ENCODE assay signal across 10 cellular contexts in genomic region chr22:37425800-37426531, GRCh38. TPM values are rescaled to one million over a fixed set of nuclear protein-coding genes. Genes with fewer than 3 reads are reported as not detected.
DNase-seq lines count a peak whose midpoint lies in the region; TF ChIP-seq lines count a peak whose summit lies in the region.
"Had no signal": no experiment of that assay in that cellular context is flagged by ENCODE, and none has a peak within 500 bp of the region (broad histone marks: within the 10 kb centered on the region; RNA-seq: fewer than 3 reads in every experiment).

No MANE protein-coding gene starts in this region.

- DNase-seq in Daoy (ENCODE audit: low read depth): peak; percentile 61
- peak; percentile 34 for DNase-seq in NCI-H2171 (lab: John Stamatoyannopoulos, UW)
- DNase-seq in epithelial cell of esophagus (ENCODE audit: low read depth): peak; percentile 53
- peak; percentile 81 for DNase-seq in osteoblast (ENCODE audit: insufficient read length, low spot score, missing footprints)
- DNase-seq in AML-193 (lab: John Stamatoyannopoulos, UW): no peak
- DNase-seq in activated effector memory CD4-positive, alpha-beta T cell treated with anti-CD3 and anti-CD28 coated beads, Interleukin-2, amount 50 U/mL, for 16 hours: no peak
- DNase-seq in NCI-H1694 treated with DMSO at 0.1 percent for 48 hours (lab: John Stamatoyannopoulos, UW): no peak
- DNase-seq in NCI-H510A treated with DMSO at 0.1 percent for 48 hours (lab: John Stamatoyannopoulos, UW): no peak
- DNase-seq: activated CD4-positive, alpha-beta memory T cell treated with anti-CD3 and anti-CD28 coated beads, Interleukin-2, amount 10 ng/mL, durations not matched to agents 7 days and 5 days; NCI-H1436 had no signal

- no peaks in the 10 kb centered on the region for H3K9me3 ChIP-seq in osteoblast (ENCODE audit: low read depth, low read length)

- peak overlapping the region; percentile 49 for H3K4me3 ChIP-seq in epithelial cell of esophagus (ENCODE audit: low read length)
- no peak overlapping the region for H3K4me3 ChIP-seq in osteoblast (ENCODE audit: insufficient read depth, low read length)

- H3K36me3 ChIP-seq in osteoblast (ENCODE audit: insufficient read depth, low read length): no peaks in the 10 kb centered on the region

- no peak overlapping the region for H2AFZ ChIP-seq in osteoblast (ENCODE audit: low read length)

- H3K4me1 ChIP-seq in osteoblast (ENCODE audit: insufficient read depth, low read length): no peaks in the 10 kb centered on the region

- peaks cover 59% of the 10 kb centered on the region for H3K27me3 ChIP-seq in osteoblast (ENCODE audit: insufficient read depth, low read length)

- peaks cover 6% of the 10 kb centered on the region for H4K20me1 ChIP-seq in osteoblast (ENCODE audit: insufficient read depth, low read length)

- no peak overlapping the region for H3K4me2 ChIP-seq in osteoblast (ENCODE audit: insufficient read depth, low read length)

- TF ChIP-seq CTCF in epithelial cell of esophagus (IDR thresholded peaks at IDR 0.05; ENCODE audit: insufficient read depth, low read depth, low read length, missing control alignments) (no peak), osteoblast (IDR thresholded peaks at IDR 0.05; ENCODE audit: extremely low read depth, low read depth, low read length) (no peak)

- no peak overlapping the region for H3K27ac ChIP-seq in osteoblast (ENCODE audit: low read depth, low read length)

- no peaks in the 10 kb centered on the region for H3K79me2 ChIP-seq in osteoblast (ENCODE audit: insufficient read depth, low read length)

RNA-seq across cellular contexts. Expression of gene ELFN2, which starts 1.3 kb away (rescaled TPM):
- 2.0 and 2.3 TPM in 2 replicates for total RNA-seq in Daoy (2014; rRNA removed; shearing (Covaris generic))
- total RNA-seq in osteoblast: under 0.01 and 0.29 TPM in 2 replicates

Comparison
In these comparisons a context has a peak if more than half of its experiments do, and no peak if none do; other contexts are left out.
1. DNase-seq: peak in Daoy (single experiment), NCI-H2171 (single experiment), epithelial cell of esophagus (single experiment) and osteoblast (single experiment); none in AML-193 (0 of 2), activated effector memory CD4-positive, alpha-beta T cell treated with anti-CD3 and anti-CD28 coated beads, Interleukin-2, amount 50 U/mL, for 16 hours (single experiment), NCI-H1694 treated with DMSO at 0.1 percent for 48 hours (single experiment) and NCI-H510A treated with DMSO at 0.1 percent for 48 hours (single experiment).